ENCODE assay signal across 8 cellular contexts in the genomic region with DNA sequence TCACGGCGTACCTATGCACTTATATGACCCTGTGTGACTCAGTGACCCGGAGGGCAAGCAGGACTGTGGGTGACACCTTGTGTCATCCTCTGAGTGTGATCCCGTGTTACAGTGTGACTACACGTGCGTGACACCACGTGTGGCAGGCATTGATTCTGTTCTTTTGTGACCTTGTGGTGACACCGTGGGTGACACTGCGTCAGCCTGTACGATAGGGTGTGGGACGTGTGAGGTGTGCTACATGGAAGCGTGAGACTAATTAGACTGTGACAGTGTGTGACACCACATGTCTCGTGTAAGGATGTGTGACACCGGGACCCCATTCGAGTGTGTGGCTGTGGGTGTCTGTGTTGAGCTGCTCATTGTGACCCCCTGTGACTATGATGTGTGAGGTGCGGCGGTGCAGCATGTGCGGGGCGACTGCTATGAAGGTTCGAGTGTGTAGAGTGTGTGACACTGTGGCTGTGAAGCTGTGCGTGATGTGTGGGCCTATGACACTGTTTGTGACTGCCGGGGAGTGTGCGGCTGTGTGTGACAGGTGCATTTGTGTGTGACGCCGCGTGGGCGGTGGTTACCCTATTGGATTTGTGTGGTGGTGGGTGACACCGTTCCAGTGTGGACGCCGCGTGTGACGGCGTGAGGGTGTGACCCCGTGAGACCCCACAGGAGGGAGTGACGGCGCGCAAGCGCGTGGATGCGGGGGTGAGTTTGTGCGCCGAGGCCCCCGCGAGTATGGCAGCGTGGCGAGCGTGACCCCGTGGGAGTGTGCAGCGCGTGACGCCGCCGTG. TPM values are rescaled to one million over a fixed set of nuclear protein-coding genes. Genes with fewer than 3 reads are reported as not detected.
DNase-seq lines count a peak whose midpoint lies in the region; ATAC-seq, FAIRE-seq and TF ChIP-seq lines count a peak whose summit lies in the region.

A gene (plus strand): TSS at position 783 of the 788 bp plus-strand sequence. CDS start 5,621 bp downstream, outside the sequence.

- peak within 1 kb of the TSS; percentile 5; the same call in 1 of the 2 replicates for H4K8ac ChIP-seq in H1 (ENCODE audit: extremely low read depth, insufficient read depth, low read length)

- H4K91ac ChIP-seq in H1 (replicated peaks; ENCODE audit: insufficient read length, low read length), result no peak within 1 kb of the TSS

- no peak for TF ChIP-seq EP300 in H1 (IDR thresholded peaks at IDR 0.05; ENCODE audit: borderline replicate concordance in 1 of 2, low read depth in 2 of 2, low read length in 2 of 2)

- H2BK5ac ChIP-seq in H1 (ENCODE audit: low read depth, low read length), result no peak within 1 kb of the TSS

- peak within 1 kb of the TSS; percentile 8; the same call in 1 of the 2 replicates for H2AK5ac ChIP-seq in H1 (ENCODE audit: low read depth, low read length)

- no peak within 1 kb of the TSS for H3K14ac ChIP-seq in H1 (ENCODE audit: insufficient read length)

- TF ChIP-seq CTCF in H1 (IDR thresholded peaks at IDR 0.05; ENCODE audit: control extremely low read depth in 1 of 3, insufficient read depth in 1 of 3, low read depth in 1 of 3, low read length in 3 of 3), result no peak

- peak within 1 kb of the TSS in 3 of 4 experiments; percentile 21 to 75 (median 33); a peak in 6 of 8 replicates for H3K4me3 ChIP-seq in H1 (ENCODE audit: extremely low read depth in 1 of 4, insufficient read depth in 2 of 4, low read depth in 3 of 4, low read length in 4 of 4)

- H3K23me2 ChIP-seq in H1 (ENCODE audit: low read depth, low read length), result peaks cover 8% of the 10 kb centered on the region

- no peak within 1 kb of the TSS for H3K4ac ChIP-seq in H1 (replicated peaks; ENCODE audit: insufficient read length, low read depth, low read length)

- TF ChIP-seq RAD21 in H1 (IDR thresholded peaks at IDR 0.05 in 1 of 2, conservative IDR thresholded peaks at IDR 0.05 in 1 of 2; ENCODE audit: low read depth in 2 of 2, low read length in 2 of 2), result no peak

- no peaks in the 10 kb centered on the region for H3K79me2 ChIP-seq in H1 (ENCODE audit: control insufficient read depth in 1 of 2, insufficient read depth in 2 of 2, low read length in 2 of 2)

- no peaks in the 10 kb centered on the region for H3K79me1 ChIP-seq in H1 (ENCODE audit: low read depth, low read length)

- peaks cover 0 to 15% (median 8%) of the 10 kb centered on the region in 4 experiments; a peak in 6 of 7 replicates for H3K4me1 ChIP-seq in H1 (replicated peaks in 1 of 4; ENCODE audit: control insufficient read depth in 3 of 4, insufficient read depth in 4 of 4, low read length in 3 of 4)

- H3K4me3 Mint-ChIP-seq in naive thymus-derived CD8-positive, alpha-beta T cell, result peak within 1 kb of the TSS; percentile 78 to 94 (median 88)

- peak within 1 kb of the TSS; percentile 64; the same call in 1 of the 2 replicates for H2BK12ac ChIP-seq in H1 (ENCODE audit: low read depth, low read length)

- no peak for TF ChIP-seq POLR2A in GM18505 (IDR thresholded peaks at IDR 0.05; ENCODE audit: borderline replicate concordance, extremely low read depth, insufficient read depth, insufficient read length)
- no peak for TF ChIP-seq POLR2A in H1 (IDR thresholded peaks at IDR 0.05; ENCODE audit: control extremely low read depth in 1 of 2, low read depth in 2 of 2, low read length in 2 of 2)

- H3K27me3 ChIP-seq in H1 (replicated peaks in 1 of 4; ENCODE audit: control insufficient read depth in 3 of 4, extremely low read depth in 1 of 4, insufficient read depth in 3 of 4, low read length in 3 of 4), result peaks cover 12 to 28% (median 22%) of the 10 kb centered on the region in 4 experiments

- no peaks in the 10 kb centered on the region for H3K36me3 Mint-ChIP-seq in naive thymus-derived CD8-positive, alpha-beta T cell

- no peaks in the 10 kb centered on the region for H3K9me3 ChIP-seq in H1 (ENCODE audit: insufficient read depth in 2 of 2, low read depth in 1 of 2, low read length in 1 of 2)

- no peak within 1 kb of the TSS; the same call in 1 of the 2 replicates for H2AFZ ChIP-seq in H1 (ENCODE audit: low read length)

- peak within 1 kb of the TSS; percentile 64 to 96 (median 90) for H3K27ac Mint-ChIP-seq in naive thymus-derived CD8-positive, alpha-beta T cell

- ATAC-seq in GM18505 (IDR thresholded peaks at IDR 0.05; ENCODE audit: unreplicated experiment), result peak; percentile 32
- ATAC-seq in HG03066 (IDR thresholded peaks at IDR 0.05; ENCODE audit: low read depth, unreplicated experiment), result peak; percentile 18
- peak; percentile 36 to 67 for ATAC-seq in naive thymus-derived CD8-positive, alpha-beta T cell

- H3K23ac ChIP-seq in H1 (ENCODE audit: insufficient read length), result peak within 1 kb of the TSS; percentile 35

- peak; percentile 57 to 64 for DNase-seq in activated CD4-positive, alpha-beta T cell treated with anti-CD3 and anti-CD28 coated beads, Interleukin-2, amount 50 U/mL, for 24 hours (ENCODE audit: low read depth in 1 of 2, low spot score in 1 of 2)
- peak in 1 of 2 experiments; percentile 49 for DNase-seq in H1 (ENCODE audit: low read depth in 1 of 2, low spot score in 2 of 2)
- DNase-seq in naive thymus-derived CD8-positive, alpha-beta T cell, result peak in 7 of 10 donors; percentile 47 to 87 (median 68)
- DNase-seq in stimulated activated naive CD4-positive, alpha-beta T cell treated with Interleukin-2 at 50 U/mL for 16 hours (lab: John Stamatoyannopoulos, UW), result peak; percentile 85
- DNase-seq in GF-D8 (lab: John Stamatoyannopoulos, UW), result no peak
- no peak for DNase-seq in MV-4-11 (lab: John Stamatoyannopoulos, UW)

- CTCF ChIA-PET in H1 (lab: Charles Lee; ENCODE audit: partially characterized antibody), result interaction anchor here (0.5 to 7.9 kb wide), 18 partner anchors 8 to 160 kb away, joined by 3 to 49 read pairs (median 10); a partner anchor contains a TSS

- no peak within 1 kb of the TSS for H3K56ac ChIP-seq in H1 (replicated peaks; ENCODE audit: insufficient read length, low read depth, low read length)

- peaks cover 4 to 8% of the 10 kb centered on the region in 2 experiments for H4K20me1 ChIP-seq in H1 (replicated peaks in 1 of 2; ENCODE audit: control insufficient read depth in 1 of 2, insufficient read depth in 2 of 2, low read length in 2 of 2)

- no peak within 1 kb of the TSS for H3K27ac ChIP-seq in H1 (ENCODE audit: low read depth, low read length)

- H3K9ac ChIP-seq in H1 (replicated peaks in 1 of 4; ENCODE audit: extremely low read depth in 1 of 4, low read depth in 3 of 4, low read length in 3 of 4), result peak within 1 kb of the TSS in 1 of 4 experiments; percentile 42; a peak in 1 of 7 replicates

- peak within 1 kb of the TSS; percentile 24; the same call in 1 of the 2 replicates for H3K18ac ChIP-seq in H1 (ENCODE audit: extremely low read depth, low read length)

- H3K4me1 Mint-ChIP-seq in naive thymus-derived CD8-positive, alpha-beta T cell, result peaks cover 21 to 38% (median 28%) of the 10 kb centered on the region in 4 donors

- 45% methylated on average over 52 of the region's 53 CpGs; no CpG with 5 or more reads in 1 of the 2 experiments for WGBS in H1 (ENCODE audit: extremely low coverage in 1 of 2, insufficient coverage in 1 of 2, insufficient read length in 1 of 2, insufficient replicate concordance in 2 of 2, low coverage in 1 of 2, low lambda C conversion rate in 2 of 2, missing lambda C conversion rate in 1 of 2), 2 experiments

- H2BK120ac ChIP-seq in H1 (replicated peaks; ENCODE audit: low read depth, low read length), result no peak within 1 kb of the TSS

- H4K5ac ChIP-seq in H1 (ENCODE audit: insufficient read length, low read depth, low read length), result no peak within 1 kb of the TSS

- peaks cover 7 to 11% (median 8%) of the 10 kb centered on the region in 5 donors for H3K27me3 Mint-ChIP-seq in naive thymus-derived CD8-positive, alpha-beta T cell

- peak within 1 kb of the TSS; percentile 36; the same call in 1 of the 2 replicates for H2BK15ac ChIP-seq in H1 (ENCODE audit: low read length)

- H3K9me3 Mint-ChIP-seq in naive thymus-derived CD8-positive, alpha-beta T cell, result no peaks in the 10 kb centered on the region

- H3K4me2 ChIP-seq in H1 (ENCODE audit: insufficient read depth in 1 of 2, low read depth in 2 of 2, low read length in 2 of 2), result peak within 1 kb of the TSS; percentile 72 to 75

- FAIRE-seq in H1 (lab: Jason Lieb, UNC), result no peak

- no peaks in the 10 kb centered on the region for H3K36me3 ChIP-seq in H1 (ENCODE audit: control insufficient read depth in 2 of 4, insufficient read depth in 4 of 4, low read length in 3 of 4)

- POLR2A ChIA-PET in H1 (lab: Charles Lee; ENCODE audit: partially characterized antibody), result interaction anchor here (1.0 to 5.3 kb wide), 3 partner anchors 22 to 57 kb away, joined by 3 to 25 read pairs (median 3); a partner anchor contains a TSS
- POLR2A ChIA-PET in naive thymus-derived CD8-positive, alpha-beta T cell (lab: Charles Lee), result interaction anchor here (0.9 to 3.2 kb wide), 11 partner anchors 23 to 797 kb away, joined by 3 to 21 read pairs (median 7); a partner anchor contains a TSS

- H2BK20ac ChIP-seq in H1 (ENCODE audit: low read length), result no peak within 1 kb of the TSS

TF ChIP-seq in H1, 55 proteins besides CTCF, POLR2A, EP300 and RAD21:
- TF ChIP-seq SUZ12 (IDR thresholded peaks at IDR 0.05; ENCODE audit: low read length) (peak; percentile 77; the same call in 1 of the 2 replicates), KDM5A (IDR thresholded peaks at IDR 0.05; ENCODE audit: low read length) (no peak)

RNA-seq across cellular contexts. Expression of the gene that starts here (rescaled TPM):
- 1.9 and 3.4 TPM in 2 replicates for total RNA-seq in H1 (2021; fragmentation: NEBNext Ultra II Directional; extraction: Animal tissue kit (Norgen Biotek cat#: 25700))
- 3.0 and 4.7 TPM in 2 replicates for polyA plus RNA-seq in H1 (2011; rRNA removed)
- 5.7 TPM for polyA plus RNA-seq in H1 (2011; cell fraction: cytosol; rRNA removed)
- polyA plus RNA-seq in H1 (2011; cell fraction: nucleus; rRNA removed), result 6.7 TPM
- polyA plus RNA-seq in H1 (2012, experiment 1 of 2), result 3.3 to 7.4 TPM (median 5.5 TPM) in 4 replicates
- 2.0 TPM for polyA plus RNA-seq in H1 (2012, experiment 2 of 2)
- 2.4 TPM for polyA plus RNA-seq in H1 (2013, experiment 1 of 2)
- polyA plus RNA-seq in H1 (2013, experiment 2 of 2), result 1.8 TPM
- polyA minus RNA-seq in H1 (2011; rRNA and poly(A)+ RNA removed), result 1.3 and 2.0 TPM in 2 replicates
- polyA minus RNA-seq in H1 (2011; cell fraction: cytosol; rRNA and poly(A)+ RNA removed), result 1.8 TPM
- 1.6 TPM for polyA minus RNA-seq in H1 (2011; cell fraction: nucleus; rRNA and poly(A)+ RNA removed)
- total RNA-seq in naive thymus-derived CD8-positive, alpha-beta T cell, result under 1 TPM; 0.47 to 0.62 TPM
- polyA plus RNA-seq in naive thymus-derived CD8-positive, alpha-beta T cell, result under 1 TPM in 1 of 3 donors, not detected in 2; 0.13 TPM

Comparison
In these comparisons a context has a peak if more than half of its experiments do, and no peak if none do; other contexts are left out.
1. Peak in DNase-seq and ATAC-seq in naive thymus-derived CD8-positive, alpha-beta T cell; RNA of the gene not detected or under 1 TPM.
2. DNase-seq: peak in activated CD4-positive, alpha-beta T cell treated with anti-CD3 and anti-CD28 coated beads, Interleukin-2, amount 50 U/mL, for 24 hours (2 of 2) and stimulated activated naive CD4-positive, alpha-beta T cell treated with Interleukin-2 at 50 U/mL for 16 hours (single experiment); none in GF-D8 (single experiment) and MV-4-11 (single experiment).
3. Peak in every context shown above with its lines, with median percentiles within 50 percentile points of each other: ATAC-seq.